ENCODE assay signal across 23 cellular contexts in the genomic region with DNA sequence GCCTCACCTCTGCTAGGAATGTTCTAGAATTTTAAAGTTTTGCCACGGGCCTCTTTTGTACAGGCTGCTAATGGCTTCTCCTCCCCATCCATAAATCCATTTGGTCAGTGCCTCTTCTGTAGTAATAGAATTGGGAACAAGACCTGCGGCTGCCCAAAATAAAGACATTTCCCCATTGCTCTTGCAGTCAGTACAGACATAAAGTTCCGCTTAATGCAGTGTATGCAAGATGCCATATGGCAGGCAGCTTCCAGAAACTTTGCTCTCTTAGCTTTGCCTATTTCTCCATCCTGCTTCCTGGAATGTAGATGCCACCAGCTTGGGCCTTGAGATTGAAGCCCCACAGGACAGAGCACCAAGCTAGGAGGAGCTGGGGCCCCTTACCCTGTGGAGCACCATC. TPM values are rescaled to one million over a fixed set of nuclear protein-coding genes. Genes with fewer than 3 reads are reported as not detected.
"Had no signal": no experiment of that assay in that cellular context is flagged by ENCODE, and none has a peak within 500 bp of the region (broad histone marks: within the 10 kb centered on the region; RNA-seq: fewer than 3 reads in every experiment).

No MANE protein-coding gene starts in this region.

- ATAC-seq: body of pancreas; sciatic nerve; stimulated activated effector memory CD8-positive, alpha-beta T cell treated with anti-CD3 and anti-CD28 coated beads, Interleukin-12 subunit alpha, Interleukin-12 subunit beta, amount 100 ng/mL, for 72 hours had no signal

- H3K27ac Mint-ChIP-seq: activated naive CD8-positive, alpha-beta T cell treated with anti-CD3 and anti-CD28 coated beads for 36 hours; stimulated activated effector memory CD8-positive, alpha-beta T cell treated with anti-CD3 and anti-CD28 coated beads, Interleukin-12 subunit alpha, Interleukin-12 subunit beta, amount 100 ng/mL, for 72 hours had no signal

- H3K27ac ChIP-seq: body of pancreas, left ventricle myocardium inferior, thyroid gland, uterus had no signal

- H3K9me3 ChIP-seq: body of pancreas, esophagus squamous epithelium, left ventricle myocardium inferior, spleen, thyroid gland, uterus had no signal

- H3K27me3 Mint-ChIP-seq: memory B cell had no signal

- H3K36me3 ChIP-seq: esophagus squamous epithelium, left ventricle myocardium inferior, spleen, thyroid gland, uterus had no signal

- DNase-seq: activated B cell treated with CpG ODN at 0.5 μM for 24 hours; activated CD4-positive, alpha-beta T cell treated with anti-CD3 and anti-CD28 coated beads for 48 hours; activated CD8-positive, alpha-beta memory T cell treated with anti-CD3 and anti-CD28 coated beads for 24 hours; activated naive CD8-positive, alpha-beta T cell treated with anti-CD3 and anti-CD28 coated beads for 36 hours; body of pancreas; caudate nucleus; effector CD4-positive, alpha-beta T cell; esophagus squamous epithelium; left ventricle myocardium inferior; spleen; stimulated activated CD4-positive, alpha-beta T cell treated with anti-CD3 and anti-CD28 coated beads, Interleukin-1b, Interleukin-23, amount 100 ng/mL, for 48 hours; thyroid gland; uterus had no signal

- H3K9me3 Mint-ChIP-seq: activated B cell treated with CpG ODN at 0.5 μM for 24 hours; activated naive CD8-positive, alpha-beta T cell treated with anti-CD3 and anti-CD28 coated beads for 36 hours; memory B cell; nephron; stimulated activated effector memory CD8-positive, alpha-beta T cell treated with anti-CD3 and anti-CD28 coated beads, Interleukin-12 subunit alpha, Interleukin-12 subunit beta, amount 100 ng/mL, for 72 hours had no signal

- H3K27me3 ChIP-seq: body of pancreas, esophagus squamous epithelium, spleen, thyroid gland, uterus had no signal

- FAIRE-seq: colon, keratinocyte had no signal

- H3K4me3 ChIP-seq: body of pancreas, esophagus squamous epithelium, left ventricle myocardium inferior, spleen, thyroid gland, uterus had no signal

- H3K4me3 Mint-ChIP-seq: activated B cell treated with CpG ODN at 0.5 μM for 24 hours; activated naive CD8-positive, alpha-beta T cell treated with anti-CD3 and anti-CD28 coated beads for 36 hours; memory B cell; nephron; stimulated activated effector memory CD8-positive, alpha-beta T cell treated with anti-CD3 and anti-CD28 coated beads, Interleukin-12 subunit alpha, Interleukin-12 subunit beta, amount 100 ng/mL, for 72 hours had no signal

RNA-seq across cellular contexts. Expression of a gene that starts 3.7 kb away (rescaled TPM):
- total RNA-seq: osteocyte; T-helper 1 cell treated with Interleukin-12 subunit alpha and Interleukin-12 subunit beta and Interleukin-4 antibody, amounts not matched to agents 30 ng/mL and 1 ng/mL, for 36 hours had no signal

RNA-seq across cellular contexts. Expression of a gene that starts 46.9 kb away (rescaled TPM):
- total RNA-seq: activated B cell treated with CpG ODN at 0.5 μM for 24 hours; body of pancreas; fibroblast of villous mesenchyme; glomerular endothelial cell; left ventricle myocardium inferior; osteocyte; sciatic nerve; spleen; T-helper 1 cell treated with Interleukin-12 subunit alpha and Interleukin-12 subunit beta and Interleukin-4 antibody, amounts not matched to agents 30 ng/mL and 1 ng/mL, for 36 hours; uterus had no signal
- polyA plus RNA-seq: keratinocyte, spleen had no signal
